In genomic region chr10:88101666-88102065, GRCh38 we compare ENCODE assay signal across 1 cellular context.
TF ChIP-seq lines count a peak whose summit lies in the region.

No MANE protein-coding gene starts in this region.

TF ChIP-seq in K562, 482 proteins besides CTCF, POLR2A, EP300 and RAD21 (continued from another document):
- TF ChIP-seq ZNF318 (IDR thresholded peaks at IDR 0.05; ENCODE audit: borderline replicate concordance in 1 of 2, low read depth in 1 of 2): no peak
- TF ChIP-seq ZNF146 (CRISPR knock-in tag; IDR thresholded peaks at IDR 0.05; ENCODE audit: unreplicated experiment): peak; percentile 70
- no peak for TF ChIP-seq KAT2B (IDR thresholded peaks at IDR 0.05; ENCODE audit: low read depth, low read length)
TF ChIP-seq in K562: peak in this region for 1.
